8 cellular contexts compared by ENCODE assay signal in genomic region chr2:74459377-74460118, GRCh38. TPM values are rescaled to one million over a fixed set of nuclear protein-coding genes. Genes with fewer than 3 reads are reported as not detected.
DNase-seq lines count a peak whose midpoint lies in the region; ATAC-seq, FAIRE-seq and TF ChIP-seq lines count a peak whose summit lies in the region.

No MANE protein-coding gene starts in this region.

- peak overlapping the region; percentile 98 for H3K27ac Mint-ChIP-seq in CD4-positive, alpha-beta T cell
- H3K27ac Mint-ChIP-seq in IgD-negative memory B cell (peak overlapping the region in 2 of 3 donors; percentile 33 to 92), nephron (peak overlapping the region; percentile 83 to 99 (median 96))

- H3K4me3 ChIP-seq in bronchial epithelial cell (ENCODE audit: low read depth, low read length) = peak overlapping the region; percentile 83

- no peak for FAIRE-seq in bronchial epithelial cell (lab: Jason Lieb, UNC)

- H3K27me3 Mint-ChIP-seq in CD4-positive, alpha-beta T cell = no peaks in the 10 kb centered on the region
- H3K27me3 Mint-ChIP-seq in IgD-negative memory B cell (no peaks in the 10 kb centered on the region), nephron (ENCODE audit: low read depth) (no peaks in the 10 kb centered on the region)

- no peak for ATAC-seq in CD4-positive, alpha-beta T cell (ENCODE audit: poor library complexity)
- ATAC-seq in GM21576 (IDR thresholded peaks at IDR 0.05; ENCODE audit: unreplicated experiment) = no peak

- peaks cover 66% of the 10 kb centered on the region for H3K4me1 Mint-ChIP-seq in CD4-positive, alpha-beta T cell (ENCODE audit: low read depth)
- H3K4me1 Mint-ChIP-seq in IgD-negative memory B cell (peaks cover 32 to 42% (median 37%) of the 10 kb centered on the region in 3 donors), nephron (peaks cover 46% of the 10 kb centered on the region)

- no peaks in the 10 kb centered on the region for H3K9me3 Mint-ChIP-seq in CD4-positive, alpha-beta T cell
- H3K9me3 Mint-ChIP-seq in IgD-negative memory B cell = no peaks in the 10 kb centered on the region
- H3K9me3 Mint-ChIP-seq in nephron = no peaks in the 10 kb centered on the region

- H3K4me3 Mint-ChIP-seq in CD4-positive, alpha-beta T cell = peak overlapping the region; percentile 95
- H3K4me3 Mint-ChIP-seq in IgD-negative memory B cell = peak overlapping the region; percentile 90 to 96 (median 96)
- peak overlapping the region; percentile 94 to 97 (median 96) for H3K4me3 Mint-ChIP-seq in nephron

- no peaks in the 10 kb centered on the region for H3K27me3 ChIP-seq in CD4-positive, alpha-beta T cell (ENCODE audit: control insufficient read depth, insufficient read depth, low read length)
- no peaks in the 10 kb centered on the region for H3K27me3 ChIP-seq in bronchial epithelial cell (ENCODE audit: control insufficient read depth, insufficient read depth, low read length)

- TF ChIP-seq CTCF in CD4-positive, alpha-beta T cell (IDR thresholded peaks at IDR 0.05) = no peak
- TF ChIP-seq CTCF in bronchial epithelial cell (IDR thresholded peaks at IDR 0.05; ENCODE audit: insufficient read depth, low read length, severe bottlenecking) (no peak), nephron (IDR thresholded peaks at IDR 0.05; ENCODE audit: unreplicated experiment in 3 of 3) (no peak), GM13977 (IDR thresholded peaks at IDR 0.05; ENCODE audit: extremely low read depth, insufficient read depth, missing control alignments) (no peak)

- H3K36me3 Mint-ChIP-seq in CD4-positive, alpha-beta T cell (ENCODE audit: low read depth) = peaks cover 40% of the 10 kb centered on the region
- H3K36me3 Mint-ChIP-seq in IgD-negative memory B cell (peaks cover 4% of the 10 kb centered on the region), nephron (ENCODE audit: low read depth) (peaks cover 11% of the 10 kb centered on the region)

- POLR2A ChIA-PET in CD4-positive, alpha-beta T cell (lab: Charles Lee) = interaction anchor here (1.6 to 6.5 kb wide), 8 partner anchors 11 to 281 kb away, joined by 5 to 225 read pairs (median 20); partner anchors contain the start of genes C2orf81, CCDC142, MOB1A and MRPL53

- intact Hi-C loops in CD4-positive, alpha-beta T cell (cut with DNase I, micrococcal nuclease) = loop anchor here (10.0 kb wide), 1 partner anchor 1225 kb away; the partner anchor contains the start of genes CCT7 (in 2 of the 2) and PRADC1 (in 2 of the 2)

- no peak for DNase-seq in CD4-positive, alpha-beta T cell
- no peak for DNase-seq in bronchial epithelial cell (ENCODE audit: low read depth)
- DNase-seq in GM13977 (ENCODE audit: low spot score) = no peak
- DNase-seq in NCI-H345 (lab: John Stamatoyannopoulos, UW) = no peak
- no peak for DNase-seq in NCI-H2081 (lab: John Stamatoyannopoulos, UW)

- in situ Hi-C loops in GM13977 (cut with MboI; ENCODE audit: low pct_unique_long_range_greater_than_20kb, low sequenced_read_pairs, unreplicated experiment) = no loop called here

- peaks cover 10% of the 10 kb centered on the region for H3K36me3 ChIP-seq in bronchial epithelial cell (ENCODE audit: control insufficient read depth, insufficient read depth, low read length)

- CTCF ChIA-PET in CD4-positive, alpha-beta T cell (lab: Charles Lee) = interaction anchor here (1.3 to 6.2 kb wide), 2 partner anchors 13 to 23 kb away, joined by 5 to 61 read pairs; partner anchors contain the start of genes CCDC142, MRPL53 and TTC31

- H3K9me3 ChIP-seq in CD4-positive, alpha-beta T cell (ENCODE audit: control insufficient read depth, low read length) = no peaks in the 10 kb centered on the region

- no peak overlapping the region for H3K27ac ChIP-seq in CD4-positive, alpha-beta T cell (ENCODE audit: low read depth, low read length)

RNA-seq across cellular contexts. Expression of gene WBP1, which starts 1.3 kb away (rescaled TPM):
- total RNA-seq in CD4-positive, alpha-beta T cell = 10 to 100 TPM; 79.1 to 80.5 TPM
- polyA plus RNA-seq in IgD-negative memory B cell = 39.5 TPM
- 31.1 and 50.3 TPM in 2 replicates for total RNA-seq in bronchial epithelial cell

RNA-seq across cellular contexts. Expression of gene INO80B, which starts 4.7 kb away (rescaled TPM):
- total RNA-seq in CD4-positive, alpha-beta T cell = 10 to 100 TPM; 41.3 to 41.8 TPM
- polyA plus RNA-seq in IgD-negative memory B cell = 11.4 TPM
- 13.7 and 26.6 TPM in 2 replicates for total RNA-seq in bronchial epithelial cell

RNA-seq across cellular contexts. Expression of gene MOGS, which starts 5.6 kb away (rescaled TPM):
- total RNA-seq in CD4-positive, alpha-beta T cell = 10 to 100 TPM; 47.6 to 48.6 TPM
- polyA plus RNA-seq in IgD-negative memory B cell = 37.7 TPM
- 49.5 and 50.6 TPM in 2 replicates for total RNA-seq in bronchial epithelial cell

RNA-seq across cellular contexts. Expression of gene MRPL53, which starts 12.9 kb away (rescaled TPM):
- 10 to 100 TPM; 39.5 to 44.3 TPM for total RNA-seq in CD4-positive, alpha-beta T cell
- polyA plus RNA-seq in IgD-negative memory B cell = 144 TPM
- 45.6 and 57.9 TPM in 2 replicates for total RNA-seq in bronchial epithelial cell

RNA-seq across cellular contexts. Expression of gene RTKN, which starts 17.8 kb away (rescaled TPM):
- under 1 TPM; 0.20 to 0.27 TPM for total RNA-seq in CD4-positive, alpha-beta T cell
- polyA plus RNA-seq in IgD-negative memory B cell = 0.88 TPM
- 22.1 and 24.1 TPM in 2 replicates for total RNA-seq in bronchial epithelial cell
